16 cellular contexts compared by ENCODE assay signal in the genomic region with DNA sequence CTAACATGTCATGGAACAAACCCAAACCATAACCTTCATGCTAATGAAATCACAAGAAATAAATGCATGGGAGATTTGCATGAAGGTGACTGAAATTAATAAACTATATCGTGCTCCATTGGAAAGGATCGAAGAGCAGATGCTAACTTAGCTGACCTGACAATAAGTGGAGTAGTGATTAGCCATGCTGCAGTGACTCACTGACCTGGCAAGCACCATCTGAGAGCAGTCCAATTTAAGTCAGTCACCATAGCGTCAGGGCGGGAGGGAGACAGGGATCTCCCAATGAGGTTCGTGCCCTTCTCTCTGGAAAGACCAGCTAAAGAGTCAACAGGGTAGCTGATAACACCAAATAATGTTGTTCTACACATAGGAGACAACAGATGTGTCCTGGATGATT. TPM values are rescaled to one million over a fixed set of nuclear protein-coding genes. Genes with fewer than 3 reads are reported as not detected.
DNase-seq lines count a peak whose midpoint lies in the region; ATAC-seq and TF ChIP-seq lines count a peak whose summit lies in the region.
"Had no signal": no experiment of that assay in that cellular context is flagged by ENCODE, and none has a peak within 500 bp of the region (broad histone marks: within the 10 kb centered on the region; RNA-seq: fewer than 3 reads in every experiment).

No MANE protein-coding gene starts in this region.

- DNase-seq in AG04450 (ENCODE audit: low read depth, low spot score) = peak; percentile 2
- peak; percentile 26 for DNase-seq in GM04504 (ENCODE audit: low read depth)
- peak; percentile 76 for DNase-seq in fibroblast of the aortic adventitia (ENCODE audit: low read depth)
- DNase-seq in HEK293T (ENCODE audit: extremely low spot score) = no peak
- DNase-seq in hepatic stellate cell (ENCODE audit: low spot score) = no peak
- DNase-seq: activated CD4-positive, alpha-beta memory T cell treated with anti-CD3 and anti-CD28 coated beads, Interleukin-2, amount 10 ng/mL, durations not matched to agents 7 days and 5 days; amniotic stem cell; colonic mucosa; left lung had no signal

- no peak overlapping the region for H3K4me3 ChIP-seq in AG04450 (ENCODE audit: low read depth, low read length)
- no peak overlapping the region for H3K4me3 ChIP-seq in fibroblast of the aortic adventitia (ENCODE audit: low read depth, low read length)
- H3K4me3 ChIP-seq: colonic mucosa, GM23338, left lung had no signal

- CTCF ChIA-PET in AG04450 (lab: Charles Lee) (no interaction called here), HEK293T (lab: Yijun Ruan, JAX) (no interaction called here)

- POLR2A ChIA-PET in AG04450 (lab: Yijun Ruan, JAX) = no interaction called here
- POLR2A ChIA-PET in HEK293T (lab: Yijun Ruan, JAX) = no interaction called here

- no peak overlapping the region for H3K27ac ChIP-seq in AG04450 (ENCODE audit: low read depth, low read length)
- H3K27ac ChIP-seq: colonic mucosa, epithelial cell of prostate, left lung had no signal

- no peaks in the 10 kb centered on the region for H3K9me3 ChIP-seq in AG04450 (ENCODE audit: control insufficient read depth, insufficient read depth, low read length)
- H3K9me3 ChIP-seq: colonic mucosa, left lung had no signal

- TF ChIP-seq CTCF in AG04450 (IDR thresholded peaks at IDR 0.05; ENCODE audit: low read depth, low read length) (no peak), fibroblast of the aortic adventitia (IDR thresholded peaks at IDR 0.05; ENCODE audit: insufficient read depth, low read length) (no peak)

- H3K27me3 ChIP-seq in AG04450 (ENCODE audit: control insufficient read depth, insufficient read depth, low read length) = peaks cover 14% of the 10 kb centered on the region

- ATAC-seq in SK-N-SH treated with all-trans-retinoic acid at 6 μM for 48 hours = peak; percentile 38; the same call in 1 of the 3 replicates
- no peak for ATAC-seq in GM18498 (IDR thresholded peaks at IDR 0.05; ENCODE audit: unreplicated experiment)
- ATAC-seq in HG03457 (IDR thresholded peaks at IDR 0.05; ENCODE audit: unreplicated experiment) = no peak
- ATAC-seq: HepG2, left lung had no signal

TF ChIP-seq in SK-N-SH treated with all-trans-retinoic acid at 6 μM for 48 hours, 23 proteins besides CTCF, POLR2A, EP300 and RAD21:
- TF ChIP-seq PPARA (CRISPR knock-in tag; IDR thresholded peaks at IDR 0.05; ENCODE audit: borderline replicate concordance) = no peak
- no peak for TF ChIP-seq BACH2 (CRISPR knock-in tag; IDR thresholded peaks at IDR 0.05; ENCODE audit: borderline replicate concordance)
- TF ChIP-seq, protein P1, sequence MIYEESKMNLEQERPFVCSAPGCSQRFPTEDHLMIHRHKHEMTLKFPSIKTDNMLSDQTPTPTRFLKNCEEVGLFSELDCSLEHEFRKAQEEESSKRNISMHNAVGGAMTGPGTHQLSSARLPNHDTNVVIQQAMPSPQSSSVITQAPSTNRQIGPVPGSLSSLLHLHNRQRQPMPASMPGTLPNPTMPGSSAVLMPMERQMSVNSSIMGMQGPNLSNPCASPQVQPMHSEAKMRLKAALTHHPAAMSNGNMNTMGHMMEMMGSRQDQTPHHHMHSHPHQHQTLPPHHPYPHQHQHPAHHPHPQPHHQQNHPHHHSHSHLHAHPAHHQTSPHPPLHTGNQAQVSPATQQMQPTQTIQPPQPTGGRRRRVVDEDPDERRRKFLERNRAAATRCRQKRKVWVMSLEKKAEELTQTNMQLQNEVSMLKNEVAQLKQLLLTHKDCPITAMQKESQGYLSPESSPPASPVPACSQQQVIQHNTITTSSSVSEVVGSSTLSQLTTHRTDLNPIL (CRISPR knock-in tag; IDR thresholded peaks at IDR 0.05; ENCODE audit: low read depth) = no peak

TF ChIP-seq in HEK293T, 16 proteins besides CTCF, POLR2A, EP300 and RAD21:
- TF ChIP-seq L3MBTL2 (conservative IDR thresholded peaks at IDR 0.05) = no peak
- no peak for TF ChIP-seq HDGF (IDR thresholded peaks at IDR 0.05; ENCODE audit: borderline replicate concordance)
- TF ChIP-seq ELF4 (IDR thresholded peaks at IDR 0.05) = no peak
- TF ChIP-seq LEF1 (IDR thresholded peaks at IDR 0.05; ENCODE audit: borderline replicate concordance) = no peak
- no peak for TF ChIP-seq NFRKB (IDR thresholded peaks at IDR 0.05)
- TF ChIP-seq BHLHE40 (IDR thresholded peaks at IDR 0.05; ENCODE audit: borderline replicate concordance) = no peak
- TF ChIP-seq ARNT (IDR thresholded peaks at IDR 0.05) = no peak
- TF ChIP-seq, protein P2, sequence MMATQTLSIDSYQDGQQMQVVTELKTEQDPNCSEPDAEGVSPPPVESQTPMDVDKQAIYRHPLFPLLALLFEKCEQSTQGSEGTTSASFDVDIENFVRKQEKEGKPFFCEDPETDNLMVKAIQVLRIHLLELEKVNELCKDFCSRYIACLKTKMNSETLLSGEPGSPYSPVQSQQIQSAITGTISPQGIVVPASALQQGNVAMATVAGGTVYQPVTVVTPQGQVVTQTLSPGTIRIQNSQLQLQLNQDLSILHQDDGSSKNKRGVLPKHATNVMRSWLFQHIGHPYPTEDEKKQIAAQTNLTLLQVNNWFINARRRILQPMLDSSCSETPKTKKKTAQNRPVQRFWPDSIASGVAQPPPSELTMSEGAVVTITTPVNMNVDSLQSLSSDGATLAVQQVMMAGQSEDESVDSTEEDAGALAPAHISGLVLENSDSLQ (IDR thresholded peaks at IDR 0.05) = no peak
- no peak for TF ChIP-seq FOXM1 (IDR thresholded peaks at IDR 0.05; ENCODE audit: borderline replicate concordance)
- TF ChIP-seq FOXA1 (IDR thresholded peaks at IDR 0.05) = no peak
- no peak for TF ChIP-seq ZNF384 (IDR thresholded peaks at IDR 0.05)
- no peak for TF ChIP-seq FOXK2 (IDR thresholded peaks at IDR 0.05)
- TF ChIP-seq SP1 (IDR thresholded peaks at IDR 0.05) = no peak

RNA-seq across cellular contexts. Expression of gene OLIG2, which starts 21.5 kb away (rescaled TPM):
- not detected in 2 replicates for polyA plus RNA-seq in AG04450 (2011; rRNA removed)
- not detected in 2 replicates for polyA minus RNA-seq in AG04450 (2011; rRNA and poly(A)+ RNA removed)
- not detected in 2 replicates for total RNA-seq in fibroblast of the aortic adventitia (ENCODE audit: low replicate concordance)
- total RNA-seq: activated CD4-positive, alpha-beta memory T cell treated with anti-CD3 and anti-CD28 coated beads, Interleukin-2, amount 10 ng/mL, durations not matched to agents 7 days and 5 days; activated T-helper 1 cell treated with anti-CD3 and anti-CD28 coated beads, Interleukin-12 subunit alpha, Interleukin-12 subunit beta, Interleukin-2, Interleukin-4 antibody, amounts not matched to agents 30 ng/mL and 10 ng/mL and 1 ng/mL, durations not matched to agents 14 hours and 24 hours and 36 hours; colonic mucosa; HepG2 had no signal
- polyA plus RNA-seq: HepG2 had no signal

RNA-seq across cellular contexts. Expression of gene OLIG1, which starts 22.7 kb away (rescaled TPM):
- polyA plus RNA-seq in AG04450 (2011; rRNA removed) = not detected in 2 replicates
- not detected in 2 replicates for polyA minus RNA-seq in AG04450 (2011; rRNA and poly(A)+ RNA removed)
- not detected in 2 replicates for total RNA-seq in fibroblast of the aortic adventitia (ENCODE audit: low replicate concordance)
- total RNA-seq: activated CD4-positive, alpha-beta memory T cell treated with anti-CD3 and anti-CD28 coated beads, Interleukin-2, amount 10 ng/mL, durations not matched to agents 7 days and 5 days; activated T-helper 1 cell treated with anti-CD3 and anti-CD28 coated beads, Interleukin-12 subunit alpha, Interleukin-12 subunit beta, Interleukin-2, Interleukin-4 antibody, amounts not matched to agents 30 ng/mL and 10 ng/mL and 1 ng/mL, durations not matched to agents 14 hours and 24 hours and 36 hours; colonic mucosa; HepG2 had no signal
- polyA plus RNA-seq: HepG2 had no signal

Comparison
In these comparisons a context has a peak if more than half of its experiments do, and no peak if none do; other contexts are left out.
1. DNase-seq: peak in AG04450 (single experiment), GM04504 (single experiment) and fibroblast of the aortic adventitia (single experiment); none in HEK293T (single experiment) and hepatic stellate cell (single experiment).